In the genomic region with DNA sequence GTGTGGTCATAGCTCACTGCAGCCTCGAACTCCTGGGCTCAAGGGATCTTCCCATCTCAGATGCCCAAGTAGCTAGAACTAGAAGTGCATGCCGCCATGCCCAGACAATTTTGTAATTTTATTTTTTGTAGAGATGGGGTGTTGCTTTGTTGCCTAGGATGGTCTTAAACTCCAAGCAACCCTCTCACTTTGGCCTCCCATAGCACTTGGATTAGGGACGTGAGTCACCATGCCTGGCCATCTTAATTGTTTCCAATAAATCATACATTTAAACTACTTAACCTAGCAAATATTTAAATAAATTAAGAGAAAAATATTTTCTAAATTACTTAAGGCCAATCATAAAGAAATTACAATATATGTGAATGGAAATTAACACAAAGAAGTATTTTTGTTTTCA, we compare ENCODE assay signal across 17 cellular contexts. TPM values are rescaled to one million over a fixed set of nuclear protein-coding genes. Genes with fewer than 3 reads are reported as not detected.
DNase-seq lines count a peak whose midpoint lies in the region; ATAC-seq and TF ChIP-seq lines count a peak whose summit lies in the region.
"Had no signal": no experiment of that assay in that cellular context is flagged by ENCODE, and none has a peak within 500 bp of the region (broad histone marks: within the 10 kb centered on the region; RNA-seq: fewer than 3 reads in every experiment).

No MANE protein-coding gene starts in this region.

- H3K4me3 ChIP-seq in ACC112 (ENCODE audit: low read depth, low read length) = no peak overlapping the region
- H3K4me3 ChIP-seq: A549, HAP-1 had no signal

- no peaks in the 10 kb centered on the region for H3K36me3 ChIP-seq in ACC112 (ENCODE audit: insufficient read depth, low read length)
- H3K36me3 ChIP-seq: HAP-1 had no signal

- in situ Hi-C loops in GM13976 (cut with MboI; ENCODE audit: low sequenced_read_pairs, unreplicated experiment) = no loop called here

- H3K4me1 ChIP-seq in ACC112 (ENCODE audit: control insufficient read depth, insufficient read depth, low read length, unreplicated experiment) = peaks cover 46% of the 10 kb centered on the region
- H3K4me1 ChIP-seq: HAP-1 had no signal

- H2AFZ ChIP-seq in ACC112 (ENCODE audit: low read length, unreplicated experiment) = no peak overlapping the region

- CTCF ChIA-PET in WTC11 (lab: Charles Lee) = no interaction called here

- H3K27me3 ChIP-seq in ACC112 (ENCODE audit: insufficient read depth, low read length) = no peaks in the 10 kb centered on the region

- H3K27ac Mint-ChIP-seq in HFFc6 = no peak overlapping the region
- H3K27ac Mint-ChIP-seq in WTC11 = no peak overlapping the region

- ATAC-seq in WTC11 = no peak
- no peak for ATAC-seq in GM19397 (IDR thresholded peaks at IDR 0.05; ENCODE audit: unreplicated experiment)
- ATAC-seq: A549, Panc1, Right ventricle myocardium inferior had no signal

- H3K27me3 Mint-ChIP-seq in HFFc6 (ENCODE audit: insufficient read depth) (no peaks in the 10 kb centered on the region), WTC11 (ENCODE audit: low read depth) (no peaks in the 10 kb centered on the region; the same call in 1 of the 2 replicates)

- H3K27ac ChIP-seq in ACC112 (ENCODE audit: low read depth, low read length) = peak overlapping the region; percentile 93
- H3K27ac ChIP-seq: KMS-11 had no signal

- peak; percentile 3 for DNase-seq in HFFc6
- no peak for DNase-seq in WTC11 (ENCODE audit: low spot score)
- peak; percentile 41 for DNase-seq in iris pigment epithelial cell (ENCODE audit: low read depth)
- no peak for DNase-seq in GM13976 (ENCODE audit: low spot score)
- DNase-seq in stimulated activated CD4-positive, alpha-beta T cell treated with anti-CD3 and anti-CD28 coated beads, Interleukin-2, amount 100 ng/mL, for 24 hours = no peak
- DNase-seq: AML-193, COR-L47, NCI-H1105, NCI-H1694, NCI-H524 had no signal

- peaks cover 18% of the 10 kb centered on the region for H3K36me3 Mint-ChIP-seq in HFFc6 (ENCODE audit: low read depth)
- H3K36me3 Mint-ChIP-seq in WTC11 = peaks cover 23% of the 10 kb centered on the region

- TF ChIP-seq CTCF in HFFc6 (IDR thresholded peaks at IDR 0.05) (no peak), WTC11 (IDR thresholded peaks at IDR 0.05) (no peak), GM13976 (IDR thresholded peaks at IDR 0.05; ENCODE audit: borderline replicate concordance, control extremely low read depth, extremely low read depth, insufficient read depth, missing control alignments) (no peak)

- POLR2A ChIA-PET in WTC11 (lab: Charles Lee) = no interaction called here

- peaks cover 38% of the 10 kb centered on the region for H3K4me1 Mint-ChIP-seq in HFFc6 (ENCODE audit: low read depth)
- H3K4me1 Mint-ChIP-seq in WTC11 = peaks cover 13% of the 10 kb centered on the region

- H3K79me2 ChIP-seq in ACC112 (ENCODE audit: control insufficient read depth, insufficient read depth, low read length, unreplicated experiment) = no peaks in the 10 kb centered on the region

- no peak overlapping the region for H3K4me3 Mint-ChIP-seq in HFFc6
- no peak overlapping the region for H3K4me3 Mint-ChIP-seq in WTC11

- H3K9me3 Mint-ChIP-seq in HFFc6 (peaks cover 14% of the 10 kb centered on the region), WTC11 (peaks cover 24% of the 10 kb centered on the region)

TF ChIP-seq in WTC11, 78 proteins besides CTCF, POLR2A, EP300 and RAD21:
- TF ChIP-seq AFF4 (CRISPR knock-in tag; IDR thresholded peaks at IDR 0.05; ENCODE audit: borderline replicate concordance) (no peak), HMGA2 (CRISPR knock-in tag; IDR thresholded peaks at IDR 0.05) (0 out of 2 replicates have a peak, but pooled peaks have one; percentile 16)

RNA-seq across cellular contexts. Expression of gene ADGRL4, which starts 35.1 kb away (rescaled TPM):
- total RNA-seq in HFFc6 (2021; fragmentation: NEBNext Ultra II Directional; extraction: Animal tissue kit (Norgen Biotek cat#: 25700)) = 10 to 100 TPM; 11.8 to 24.7 (median 16.1) TPM
- total RNA-seq in WTC11 (2021) = 0.37 to 1.4 TPM (median 0.50 TPM) in 3 replicates

Comparison
In these comparisons a context has a peak if more than half of its experiments do, and no peak if none do; other contexts are left out.
1. DNase-seq: peak in HFFc6 (single experiment) and iris pigment epithelial cell (single experiment); none in WTC11 (single experiment), GM13976 (single experiment) and stimulated activated CD4-positive, alpha-beta T cell treated with anti-CD3 and anti-CD28 coated beads, Interleukin-2, amount 100 ng/mL, for 24 hours (0 of 2).